Comparison of ENCODE assay signal across 10 cellular contexts in the genomic region with DNA sequence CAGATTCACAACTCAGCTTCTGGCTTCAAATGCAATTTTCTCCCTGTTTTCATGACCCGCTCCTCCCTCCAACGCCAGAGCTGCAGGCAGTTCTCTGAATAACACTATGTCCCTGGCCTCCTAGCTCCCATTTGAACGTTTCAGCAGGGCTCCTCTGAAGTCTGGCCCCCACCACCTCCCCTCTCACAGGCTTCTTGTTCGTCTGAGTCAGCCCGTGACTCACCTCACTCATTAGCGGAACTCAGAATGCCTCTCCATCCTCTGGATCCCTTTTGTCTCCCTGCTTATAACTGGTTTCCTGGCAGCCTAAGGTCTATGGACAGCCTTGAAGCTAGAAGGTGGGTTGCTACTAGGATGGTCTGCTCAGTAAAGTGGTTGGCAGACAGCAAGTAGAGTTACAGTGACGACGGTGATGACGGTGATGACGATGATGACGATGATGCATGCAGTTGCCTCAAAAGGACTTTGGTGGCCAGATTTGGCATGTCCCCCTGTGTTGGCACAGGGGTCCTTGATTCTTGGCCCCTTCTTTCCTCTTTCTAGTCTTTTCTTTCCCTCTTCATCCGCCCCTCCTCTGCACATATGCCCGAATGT.
DNase-seq lines count a peak whose midpoint lies in the region; ATAC-seq, FAIRE-seq and TF ChIP-seq lines count a peak whose summit lies in the region.
"Had no signal": no experiment of that assay in that cellular context is flagged by ENCODE, and none has a peak within 500 bp of the region (broad histone marks: within the 10 kb centered on the region; RNA-seq: fewer than 3 reads in every experiment).

No MANE protein-coding gene starts in this region.

- H4K91ac ChIP-seq in H1 (replicated peaks; ENCODE audit: insufficient read length, low read length): no peak overlapping the region
- no peak overlapping the region for H4K91ac ChIP-seq in trophoblast cell (ENCODE audit: low read depth, low read length)

- H3K4me2 ChIP-seq in H1 (ENCODE audit: insufficient read depth in 1 of 2, low read depth in 2 of 2, low read length in 2 of 2): no peak overlapping the region; a peak in 1 of 4 replicates
- no peak overlapping the region for H3K4me2 ChIP-seq in trophoblast cell (ENCODE audit: low read length)

- POLR2A ChIA-PET in H1 (lab: Charles Lee; ENCODE audit: partially characterized antibody): interaction anchor here (1.1 kb wide), 1 partner anchor 54 kb away, joined by 3 read pairs; no protein-coding TSS in a partner anchor

- CTCF ChIA-PET in H1 (lab: Charles Lee; ENCODE audit: partially characterized antibody): interaction anchor here (0.6 to 2.7 kb wide), 2 partner anchors 9 to 248 kb away, joined by 5 to 13 read pairs; no protein-coding TSS in a partner anchor

- H3K4ac ChIP-seq in H1 (replicated peaks; ENCODE audit: insufficient read length, low read depth, low read length): no peak overlapping the region
- no peak overlapping the region for H3K4ac ChIP-seq in trophoblast cell (ENCODE audit: low read depth, low read length)

- H2AK5ac ChIP-seq in H1 (ENCODE audit: low read depth, low read length) (no peak overlapping the region), trophoblast cell (ENCODE audit: low read length) (no peak overlapping the region)

- DNase-seq in EL (peak; percentile 95), M059J (ENCODE audit: low read depth) (peak; percentile 99), H1 (ENCODE audit: low read depth in 1 of 2, low spot score in 2 of 2) (peak in 1 of 2 experiments; percentile 49), trophoblast cell (peak; percentile 84 to 86), SIG-M5 (lab: John Stamatoyannopoulos, UW) (no peak), NAMALWA (ENCODE audit: low spot score) (no peak), posterior vena cava (ENCODE audit: low spot score) (no peak)
- DNase-seq: cortex of kidney had no signal

- H4K8ac ChIP-seq in H1 (ENCODE audit: extremely low read depth, insufficient read depth, low read length) (no peak overlapping the region), trophoblast cell (ENCODE audit: low read depth, low read length) (no peak overlapping the region)

- H2BK15ac ChIP-seq in H1 (ENCODE audit: low read length): no peak overlapping the region; the same call in 1 of the 2 replicates

- H3K23me2 ChIP-seq in H1 (ENCODE audit: low read depth, low read length): no peaks in the 10 kb centered on the region

- H3K18ac ChIP-seq in H1 (ENCODE audit: extremely low read depth, low read length): no peak overlapping the region
- H3K18ac ChIP-seq in trophoblast cell (ENCODE audit: low read length): no peak overlapping the region

- ATAC-seq in HG03432 (IDR thresholded peaks at IDR 0.05; ENCODE audit: unreplicated experiment): no peak
- ATAC-seq: natural killer cell treated with Interleukin-12 subunit alpha and Interleukin-12 subunit beta and Interleukin-15 and Interleukin-18, amount 100 ng/mL, for 72 hours had no signal

- H3K9me3 ChIP-seq in H1 (ENCODE audit: insufficient read depth in 2 of 2, low read depth in 1 of 2, low read length in 1 of 2) (no peaks in the 10 kb centered on the region), trophoblast cell (ENCODE audit: insufficient read depth, low read depth, low read length) (no peaks in the 10 kb centered on the region)

- H3K4me1 ChIP-seq in H1 (replicated peaks in 1 of 4; ENCODE audit: control insufficient read depth in 3 of 4, insufficient read depth in 4 of 4, low read length in 3 of 4) (peaks cover 0 to 11% (median 5%) of the 10 kb centered on the region in 4 experiments; a peak in 5 of 7 replicates), trophoblast cell (ENCODE audit: control insufficient read depth in 1 of 2, insufficient read depth in 2 of 2, low read length in 2 of 2) (peaks cover 4 to 6% of the 10 kb centered on the region in 2 experiments)

- H3K36me3 ChIP-seq in H1 (ENCODE audit: control insufficient read depth in 2 of 4, insufficient read depth in 4 of 4, low read length in 3 of 4): no peaks in the 10 kb centered on the region
- H3K36me3 ChIP-seq in trophoblast cell (ENCODE audit: control insufficient read depth in 1 of 2, insufficient read depth in 2 of 2, low read length in 2 of 2): no peaks in the 10 kb centered on the region

- no peak for FAIRE-seq in H1 (lab: Jason Lieb, UNC)

- H4K12ac ChIP-seq in trophoblast cell (ENCODE audit: low read depth, low read length): no peak overlapping the region

- no peak overlapping the region for H3K14ac ChIP-seq in H1 (ENCODE audit: insufficient read length)
- H3K14ac ChIP-seq in trophoblast cell (ENCODE audit: low read length): no peak overlapping the region

- H2BK12ac ChIP-seq in H1 (ENCODE audit: low read depth, low read length): peak overlapping the region; percentile 77
- no peak overlapping the region for H2BK12ac ChIP-seq in trophoblast cell (ENCODE audit: low read length)

- no peak overlapping the region for H2BK20ac ChIP-seq in H1 (ENCODE audit: low read length)

- TF ChIP-seq EP300 in H1 (IDR thresholded peaks at IDR 0.05; ENCODE audit: borderline replicate concordance in 1 of 2, low read depth in 2 of 2, low read length in 2 of 2): no peak

- no peaks in the 10 kb centered on the region for H4K20me1 ChIP-seq in H1 (replicated peaks in 1 of 2; ENCODE audit: control insufficient read depth in 1 of 2, insufficient read depth in 2 of 2, low read length in 2 of 2)

- H2BK120ac ChIP-seq in H1 (replicated peaks; ENCODE audit: low read depth, low read length) (no peak overlapping the region), trophoblast cell (ENCODE audit: insufficient read depth, low read length, poor library complexity) (no peak overlapping the region)

- H3K23ac ChIP-seq in H1 (ENCODE audit: insufficient read length) (no peak overlapping the region), trophoblast cell (ENCODE audit: low read length) (no peak overlapping the region)

- TF ChIP-seq RAD21 in H1 (IDR thresholded peaks at IDR 0.05 in 1 of 2, conservative IDR thresholded peaks at IDR 0.05 in 1 of 2; ENCODE audit: low read depth in 2 of 2, low read length in 2 of 2): no peak

- H3K56ac ChIP-seq in H1 (replicated peaks; ENCODE audit: insufficient read length, low read depth, low read length): no peak overlapping the region

- WGBS in H1 (ENCODE audit: extremely low coverage in 1 of 2, insufficient coverage in 1 of 2, insufficient read length in 1 of 2, insufficient replicate concordance in 2 of 2, low coverage in 1 of 2, low lambda C conversion rate in 2 of 2, missing lambda C conversion rate in 1 of 2), 2 experiments: 69% methylated on average over 13 of the region's 13 CpGs; no CpG with 5 or more reads in 1 of the 2 experiments
- WGBS in trophoblast cell (ENCODE audit: extremely low coverage, insufficient coverage, insufficient read length): no CpG with 5 or more reads among the region's 13 CpGs

- peak overlapping the region; percentile 28; the same call in 1 of the 2 replicates for H2AFZ ChIP-seq in H1 (ENCODE audit: low read length)
- peak overlapping the region; percentile 27 for H2AFZ ChIP-seq in trophoblast cell (ENCODE audit: insufficient read depth, low read length, poor library complexity)

- H3K79me1 ChIP-seq in H1 (ENCODE audit: low read depth, low read length) (no peaks in the 10 kb centered on the region), trophoblast cell (ENCODE audit: low read length) (no peaks in the 10 kb centered on the region)

- H3K27ac ChIP-seq in H1 (ENCODE audit: low read depth, low read length) (no peak overlapping the region), trophoblast cell (ENCODE audit: low read depth, low read length) (no peak overlapping the region)

- H3K27me3 ChIP-seq in H1 (replicated peaks in 1 of 4; ENCODE audit: control insufficient read depth in 3 of 4, extremely low read depth in 1 of 4, insufficient read depth in 3 of 4, low read length in 3 of 4) (no peaks in the 10 kb centered on the region), trophoblast cell (ENCODE audit: insufficient read depth, low read length) (no peaks in the 10 kb centered on the region)

- no peak overlapping the region for H3K4me3 ChIP-seq in H1 (ENCODE audit: extremely low read depth in 1 of 4, insufficient read depth in 2 of 4, low read depth in 3 of 4, low read length in 4 of 4)
- H3K4me3 ChIP-seq in trophoblast cell (ENCODE audit: low read depth, low read length): no peak overlapping the region

- TF ChIP-seq POLR2A in H1 (IDR thresholded peaks at IDR 0.05; ENCODE audit: control extremely low read depth in 1 of 2, low read depth in 2 of 2, low read length in 2 of 2): no peak

- H4K5ac ChIP-seq in H1 (ENCODE audit: insufficient read length, low read depth, low read length): no peak overlapping the region

- no peak for TF ChIP-seq CTCF in H1 (IDR thresholded peaks at IDR 0.05; ENCODE audit: control extremely low read depth in 1 of 3, insufficient read depth in 1 of 3, low read depth in 1 of 3, low read length in 3 of 3)

- H2BK5ac ChIP-seq in H1 (ENCODE audit: low read depth, low read length): 0 out of 2 replicates have a peak overlapping the region, but pooled peaks have one; percentile 5
- H2BK5ac ChIP-seq in trophoblast cell (ENCODE audit: low read depth, low read length, poor library complexity): no peak overlapping the region

- intact Hi-C loops in posterior vena cava (cut with DNase I): no loop called here

- H3K9ac ChIP-seq in H1 (replicated peaks in 1 of 4; ENCODE audit: extremely low read depth in 1 of 4, low read depth in 3 of 4, low read length in 3 of 4) (no peak overlapping the region), trophoblast cell (ENCODE audit: low read length) (no peak overlapping the region)

- no peaks in the 10 kb centered on the region for H3K79me2 ChIP-seq in H1 (ENCODE audit: control insufficient read depth in 1 of 2, insufficient read depth in 2 of 2, low read length in 2 of 2)
- no peaks in the 10 kb centered on the region for H3K79me2 ChIP-seq in trophoblast cell (ENCODE audit: control insufficient read depth, insufficient read depth, low read length, poor library complexity)

TF ChIP-seq in H1, 55 proteins besides CTCF, POLR2A, EP300 and RAD21:
- TF ChIP-seq, protein P1, sequence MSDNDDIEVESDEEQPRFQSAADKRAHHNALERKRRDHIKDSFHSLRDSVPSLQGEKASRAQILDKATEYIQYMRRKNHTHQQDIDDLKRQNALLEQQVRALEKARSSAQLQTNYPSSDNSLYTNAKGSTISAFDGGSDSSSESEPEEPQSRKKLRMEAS (IDR thresholded peaks at IDR 0.05): no peak
- TF ChIP-seq JUND (IDR thresholded peaks at IDR 0.05; ENCODE audit: low read length): peak; percentile 51; the same call in 1 of the 2 replicates

Comparison
In these comparisons a context has a peak if more than half of its experiments do, and no peak if none do; other contexts are left out.
1. DNase-seq: peak in EL (single experiment), M059J (single experiment) and trophoblast cell (2 of 2); none in SIG-M5 (single experiment), NAMALWA (single experiment) and posterior vena cava (single experiment).